In genomic region chr17:50213026-50214015, GRCh38 we compare ENCODE assay signal across 9 cellular contexts. TPM values are rescaled to one million over a fixed set of nuclear protein-coding genes. Genes with fewer than 3 reads are reported as not detected.
DNase-seq lines count a peak whose midpoint lies in the region; ATAC-seq and TF ChIP-seq lines count a peak whose summit lies in the region.
"Had no signal": no experiment of that assay in that cellular context is flagged by ENCODE, and none has a peak within 500 bp of the region (broad histone marks: within the 10 kb centered on the region; RNA-seq: fewer than 3 reads in every experiment).

No MANE protein-coding gene starts in this region.

- H3K4me3 ChIP-seq in colonic mucosa = no peak overlapping the region
- H3K4me3 ChIP-seq in tibial nerve = no peak overlapping the region

- DNase-seq in SIG-M5 treated with dmso at 0.1 percent for 504 hours (lab: John Stamatoyannopoulos, UW; ENCODE audit: unreplicated experiment) = peak; percentile 40
- DNase-seq in SIG-M5 (lab: John Stamatoyannopoulos, UW) = no peak
- DNase-seq in NCI-H345 treated with DMSO at 0.1 percent for 48 hours (lab: John Stamatoyannopoulos, UW; ENCODE audit: unreplicated experiment) = peak; percentile 12
- peak; percentile 18 for DNase-seq in colonic mucosa
- peak; percentile 17 for DNase-seq in stimulated activated naive CD4-positive, alpha-beta T cell treated with Interleukin-2 at 50 U/mL for 16 hours (lab: John Stamatoyannopoulos, UW)
- no peak for DNase-seq in NCI-H2081 treated with DMSO at 0.1 percent for 48 hours (lab: John Stamatoyannopoulos, UW)
- no peak for DNase-seq in tibial nerve (ENCODE audit: low spot score in 2 of 2)

- H3K9ac ChIP-seq in colonic mucosa (ENCODE audit: low read depth in 2 of 2, low read length in 2 of 2) = no peak overlapping the region

- H3K9me3 ChIP-seq in colonic mucosa = no peaks in the 10 kb centered on the region
- H3K9me3 ChIP-seq in tibial nerve = no peaks in the 10 kb centered on the region

- no peaks in the 10 kb centered on the region for H3K4me1 ChIP-seq in colonic mucosa
- H3K4me1 ChIP-seq in tibial nerve = peaks cover 0 to 62% (median 30%) of the 10 kb centered on the region in 4 donors

- no peak for TF ChIP-seq POLR2A in tibial nerve (IDR thresholded peaks at IDR 0.05)

- H3K36me3 ChIP-seq in colonic mucosa (no peaks in the 10 kb centered on the region), tibial nerve (no peaks in the 10 kb centered on the region)

- no peak for TF ChIP-seq CTCF in colonic mucosa (IDR thresholded peaks at IDR 0.05)
- no peak for TF ChIP-seq CTCF in tibial nerve (IDR thresholded peaks at IDR 0.05)

- 66 to 78% methylated on average over 9 of the region's 9 CpGs for WGBS in tibial nerve, 2 donors

- no peak for TF ChIP-seq EP300 in tibial nerve (IDR thresholded peaks at IDR 0.05)

- peak; percentile 92 for ATAC-seq in GM21825 (IDR thresholded peaks at IDR 0.05; ENCODE audit: unreplicated experiment)

- H3K27ac ChIP-seq in colonic mucosa (peak overlapping the region; percentile 63), tibial nerve (no peak overlapping the region)
- H3K27ac ChIP-seq: C4-2B had no signal

- intact Hi-C loops in colonic mucosa (cut with DNase I) = no loop called here

- H3K27me3 ChIP-seq in colonic mucosa (no peaks in the 10 kb centered on the region), tibial nerve (no peaks in the 10 kb centered on the region)

RNA-seq across cellular contexts. Expression of gene COL1A1, which starts 11.9 kb away (rescaled TPM):
- 100 to 1,000 TPM in 1 of 2 donors, 10 to 100 TPM in 1; 74.7 to 127 TPM for total RNA-seq in colonic mucosa
- 100 to 1,000 TPM in 1 of 4 donors, 10 to 100 TPM in 3; 31.5 to 185 (median 73.0) TPM for total RNA-seq in tibial nerve

RNA-seq across cellular contexts. Expression of gene SGCA, which starts 47.5 kb away (rescaled TPM):
- total RNA-seq in colonic mucosa (1 to 10 TPM in 1 of 2 donors, under 1 TPM in 1; 0.89 to 5.5 TPM), tibial nerve (1 to 10 TPM; 1.8 to 7.8 (median 4.9) TPM)

Comparison
In these comparisons a context has a peak if more than half of its experiments do, and no peak if none do; other contexts are left out.
1. DNase-seq: peak in SIG-M5 treated with dmso at 0.1 percent for 504 hours (single experiment), NCI-H345 treated with DMSO at 0.1 percent for 48 hours (single experiment), colonic mucosa (single experiment) and stimulated activated naive CD4-positive, alpha-beta T cell treated with Interleukin-2 at 50 U/mL for 16 hours (single experiment); none in SIG-M5 (single experiment), NCI-H2081 treated with DMSO at 0.1 percent for 48 hours (single experiment) and tibial nerve (0 of 2).